Comparison of ENCODE assay signal across 1 cellular context in genomic region chr1:77037038-77037437, GRCh38.
TF ChIP-seq lines count a peak whose summit lies in the region.

No MANE protein-coding gene starts in this region.

TF ChIP-seq in HEK293, 187 proteins besides CTCF, POLR2A, EP300 and RAD21 (continued from another document):
- TF ChIP-seq ZNF280D (tag by site-specific recombination; IDR thresholded peaks at IDR 0.05) (0 out of 2 replicates have a peak, but pooled peaks have one; percentile 67), ZNF580 (tag by site-specific recombination; IDR thresholded peaks at IDR 0.05) (peak; percentile 22; the same call in 1 of the 2 replicates), WT1 (tag by site-specific recombination; IDR thresholded peaks at IDR 0.05) (no peak), ZNF146 (tag by site-specific recombination; IDR thresholded peaks at IDR 0.05) (peak; percentile 95)
TF ChIP-seq in HEK293: peak in this region for 3.
